Comparison of ENCODE assay signal across 8 cellular contexts in genomic region chr22:41197046-41197807, GRCh38. TPM values are rescaled to one million over a fixed set of nuclear protein-coding genes. Genes with fewer than 3 reads are reported as not detected.
DNase-seq lines count a peak whose midpoint lies in the region; ATAC-seq and TF ChIP-seq lines count a peak whose summit lies in the region.

No MANE protein-coding gene starts in this region.

- H3K9me3 ChIP-seq in DND-41 (ENCODE audit: insufficient read depth, low read length, severe bottlenecking): no peaks in the 10 kb centered on the region
- no peaks in the 10 kb centered on the region for H3K9me3 ChIP-seq in Loucy (ENCODE audit: insufficient read depth, low read depth, low read length)
- H3K9me3 ChIP-seq in thymus (ENCODE audit: control insufficient read depth): no peaks in the 10 kb centered on the region

- peak overlapping the region; percentile 86 for H3K4me3 Mint-ChIP-seq in activated naive CD4-positive, alpha-beta T cell treated with anti-CD3 and anti-CD28 coated beads, Interleukin-2, amount 50 U/mL, for 24 hours
- H3K4me3 Mint-ChIP-seq in osteocyte (ENCODE audit: unreplicated experiment): peak overlapping the region; percentile 87

- H3K27me3 ChIP-seq in DND-41 (ENCODE audit: insufficient read depth, low read length, poor library complexity) (no peaks in the 10 kb centered on the region), Loucy (ENCODE audit: insufficient read depth, low read length, poor library complexity, severe bottlenecking) (no peaks in the 10 kb centered on the region), thymus (ENCODE audit: control insufficient read depth, insufficient read depth) (peaks cover 7% of the 10 kb centered on the region)

- ATAC-seq in DND-41 (ENCODE audit: insufficient read depth, low read depth) (peak; percentile 84), SK-N-SH treated with all-trans-retinoic acid at 6 μM for 48 hours (peak; percentile 87), Right ventricle myocardium inferior (peak; percentile 95)

- peak; percentile 22 for TF ChIP-seq CTCF in DND-41 (IDR thresholded peaks at IDR 0.05; ENCODE audit: borderline replicate concordance, extremely low read depth, low read length, poor library complexity, severe bottlenecking)
- no peak for TF ChIP-seq CTCF in Loucy (conservative IDR thresholded peaks at IDR 0.05; ENCODE audit: low read length)
- TF ChIP-seq CTCF in osteocyte (IDR thresholded peaks at IDR 0.05): no peak

- H3K4me2 ChIP-seq in DND-41 (ENCODE audit: insufficient read depth, low read length): peak overlapping the region; percentile 100
- H3K4me2 ChIP-seq in Loucy (ENCODE audit: low read depth, low read length, poor library complexity, severe bottlenecking): peak overlapping the region; percentile 89

- H3K9me3 Mint-ChIP-seq in activated naive CD4-positive, alpha-beta T cell treated with anti-CD3 and anti-CD28 coated beads, Interleukin-2, amount 50 U/mL, for 24 hours: no peaks in the 10 kb centered on the region
- no peaks in the 10 kb centered on the region for H3K9me3 Mint-ChIP-seq in osteocyte (ENCODE audit: unreplicated experiment)

- 1% methylated on average over 82 of the region's 82 CpGs for WGBS in thymus

- no peaks in the 10 kb centered on the region for H3K9me2 ChIP-seq in Loucy (replicated peaks; ENCODE audit: low read depth, low read length)

- H3K4me3 ChIP-seq in DND-41 (ENCODE audit: low read depth in 1 of 2, low read length in 2 of 2) (peak overlapping the region; percentile 49 to 99), Loucy (ENCODE audit: low read length, poor library complexity, severe bottlenecking) (peak overlapping the region; percentile 80), thymus (ENCODE audit: low read length) (peak overlapping the region; percentile 82)

- H3F3A ChIP-seq in Loucy (ENCODE audit: low read depth): no peaks in the 10 kb centered on the region

- intact Hi-C loops in Right ventricle myocardium inferior (cut with DNase I): loop anchor here (5.0 kb wide), 2 partner anchors 65 to 90 kb away; partner anchors contain the start of gene RANGAP1

- H2AFZ ChIP-seq in DND-41 (ENCODE audit: low read depth, low read length) (peak overlapping the region; percentile 99), Loucy (ENCODE audit: low read length) (peak overlapping the region; percentile 92)

- no peaks in the 10 kb centered on the region for H3K27me3 Mint-ChIP-seq in activated naive CD4-positive, alpha-beta T cell treated with anti-CD3 and anti-CD28 coated beads, Interleukin-2, amount 50 U/mL, for 24 hours
- H3K27me3 Mint-ChIP-seq in osteocyte (ENCODE audit: unreplicated experiment): peaks cover 10% of the 10 kb centered on the region

- H3K9ac ChIP-seq in DND-41 (ENCODE audit: low read depth, low read length) (peak overlapping the region; percentile 70), Loucy (ENCODE audit: low read depth, low read length, poor library complexity, severe bottlenecking) (peak overlapping the region; percentile 27)

- peaks cover 10% of the 10 kb centered on the region for H3K4me1 Mint-ChIP-seq in activated naive CD4-positive, alpha-beta T cell treated with anti-CD3 and anti-CD28 coated beads, Interleukin-2, amount 50 U/mL, for 24 hours
- H3K4me1 Mint-ChIP-seq in osteocyte (ENCODE audit: unreplicated experiment): peaks cover 12% of the 10 kb centered on the region

- H3K79me2 ChIP-seq in DND-41 (ENCODE audit: insufficient read depth, low read length) (no peaks in the 10 kb centered on the region), Loucy (ENCODE audit: insufficient read depth, low read length) (no peaks in the 10 kb centered on the region)

- H3K27ac ChIP-seq in DND-41 (ENCODE audit: low read length): peak overlapping the region; percentile 67
- H3K27ac ChIP-seq in thymus (ENCODE audit: low read depth): no peak overlapping the region

- DNase-seq in DND-41: peak; percentile 86
- peak; percentile 42 for DNase-seq in H4 (ENCODE audit: low spot score)
- DNase-seq in Right ventricle myocardium inferior (ENCODE audit: missing footprints): peak; percentile 92
- peak; percentile 89 for DNase-seq in osteocyte (ENCODE audit: extremely low spot score, unreplicated experiment)

- H3K4me1 ChIP-seq in DND-41 (ENCODE audit: insufficient read depth, low read length) (peaks cover 21% of the 10 kb centered on the region), Loucy (ENCODE audit: insufficient read depth, low read length, poor library complexity, severe bottlenecking) (peaks cover 7% of the 10 kb centered on the region), thymus (ENCODE audit: control insufficient read depth, insufficient read depth, low read length) (peaks cover 10% of the 10 kb centered on the region)

- no peaks in the 10 kb centered on the region for H4K20me1 ChIP-seq in DND-41 (ENCODE audit: insufficient read depth, low read length)
- no peaks in the 10 kb centered on the region for H4K20me1 ChIP-seq in Loucy (ENCODE audit: insufficient read depth, low read length, poor library complexity, severe bottlenecking)

- H3K36me3 ChIP-seq in DND-41 (ENCODE audit: insufficient read depth, low read length): no peaks in the 10 kb centered on the region
- H3K36me3 ChIP-seq in Loucy (ENCODE audit: insufficient read depth, low read length): no peaks in the 10 kb centered on the region
- no peaks in the 10 kb centered on the region for H3K36me3 ChIP-seq in thymus (ENCODE audit: control insufficient read depth, insufficient read depth)

- no peaks in the 10 kb centered on the region for H3K36me3 Mint-ChIP-seq in activated naive CD4-positive, alpha-beta T cell treated with anti-CD3 and anti-CD28 coated beads, Interleukin-2, amount 50 U/mL, for 24 hours
- H3K36me3 Mint-ChIP-seq in osteocyte (ENCODE audit: unreplicated experiment): no peaks in the 10 kb centered on the region

- no peak overlapping the region for H3K27ac Mint-ChIP-seq in activated naive CD4-positive, alpha-beta T cell treated with anti-CD3 and anti-CD28 coated beads, Interleukin-2, amount 50 U/mL, for 24 hours
- no peak overlapping the region for H3K27ac Mint-ChIP-seq in osteocyte (ENCODE audit: unreplicated experiment)

TF ChIP-seq in SK-N-SH treated with all-trans-retinoic acid at 6 μM for 48 hours, 23 proteins besides CTCF, POLR2A, EP300 and RAD21:
- no peak for TF ChIP-seq CSDC2 (CRISPR knock-in tag; IDR thresholded peaks at IDR 0.05)
- no peak for TF ChIP-seq TCF4 (CRISPR knock-in tag; IDR thresholded peaks at IDR 0.05; ENCODE audit: borderline replicate concordance)
- no peak for TF ChIP-seq CSRNP3 (CRISPR knock-in tag; IDR thresholded peaks at IDR 0.05)
- TF ChIP-seq ZNF565 (CRISPR knock-in tag; conservative IDR thresholded peaks at IDR 0.05; ENCODE audit: low read depth): no peak
- no peak for TF ChIP-seq PATZ1 (CRISPR knock-in tag; IDR thresholded peaks at IDR 0.05; ENCODE audit: borderline replicate concordance)

RNA-seq across cellular contexts. Expression of gene L3MBTL2, which starts 7.9 kb away (rescaled TPM):
- 16.4 and 20.7 TPM in 2 replicates for total RNA-seq in H4 (2014; rRNA removed; shearing (Covaris generic))
- total RNA-seq in Right ventricle myocardium inferior (15.7 TPM), osteocyte (25.9 and 26.4 TPM in 2 replicates)
- polyA plus RNA-seq in thymus: 16.0 TPM

RNA-seq across cellular contexts. Expression of gene CHADL, which starts 43.5 kb away (rescaled TPM):
- not detected in 2 replicates for total RNA-seq in H4 (2014; rRNA removed; shearing (Covaris generic))
- total RNA-seq in Right ventricle myocardium inferior (26.4 TPM), osteocyte (0.43 TPM in 1 of 2 replicates, not detected in the other)
- 3.4 TPM for polyA plus RNA-seq in thymus

Comparison
In these comparisons a context has a peak if more than half of its experiments do, and no peak if none do; other contexts are left out.
1. DNase-seq: peak in every context shown above with its lines; median percentile 92 in Right ventricle myocardium inferior; 89 in osteocyte; 86 in DND-41; 42 in H4.
2. RNA of gene CHADL, which starts 43.5 kb away (total RNA-seq): 26.4 TPM in Right ventricle myocardium inferior (single experiment); 0.43 TPM in osteocyte and not detected in H4; every median in the first group is over 10 times any median in the second.
3. Peak in every context shown above with its lines, with median percentiles within 50 percentile points of each other: ATAC-seq and H3K4me3 ChIP-seq.